In the genomic region with DNA sequence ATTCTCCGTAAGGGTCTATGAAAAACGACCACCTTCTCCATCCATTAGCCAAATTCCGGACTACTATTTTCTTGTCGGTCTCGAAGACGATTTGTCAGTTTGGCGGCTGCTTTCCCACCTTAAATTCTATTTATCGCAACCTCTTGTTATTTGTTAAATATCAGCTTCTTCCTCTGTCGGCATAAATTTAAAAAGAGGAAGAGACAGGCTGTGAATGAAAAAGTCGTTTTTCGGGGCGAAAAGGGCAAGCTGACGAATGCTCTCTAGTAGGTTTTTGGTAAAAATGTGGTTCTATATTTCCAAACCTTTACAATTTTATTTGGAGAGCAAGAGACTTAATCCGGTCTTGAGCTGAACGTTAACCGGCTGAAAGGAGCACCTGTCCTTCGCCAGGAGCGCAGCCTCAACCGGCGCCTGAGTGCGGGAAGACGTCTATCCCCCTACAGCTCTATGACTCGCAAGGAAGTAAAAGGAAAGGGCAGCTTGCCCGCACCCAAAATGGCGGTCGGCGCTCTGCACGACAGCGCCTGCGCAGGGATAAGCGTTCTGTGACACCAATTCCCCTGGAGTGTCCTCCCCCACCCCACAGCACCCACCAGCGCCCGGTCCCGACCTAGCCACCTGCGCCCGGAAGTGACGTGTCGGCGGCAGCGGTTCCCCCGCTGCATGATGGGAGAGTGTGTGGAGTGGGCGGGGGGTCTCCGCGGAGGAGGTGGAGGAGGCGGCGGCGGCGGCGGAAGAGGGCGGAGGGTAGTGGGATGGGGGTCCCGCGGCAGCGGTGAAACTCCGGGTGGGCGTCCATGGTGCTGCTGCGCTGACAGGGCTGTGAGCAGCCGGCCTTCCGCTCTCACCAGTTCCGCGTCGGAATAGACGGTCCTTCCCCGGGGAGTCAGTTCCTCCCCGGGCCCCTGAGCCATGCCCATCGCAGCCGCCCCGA, we compare ENCODE assay signal across 1 cellular context.
A peak's percentile ranks its signal among the peaks of the same experiment; 100 is the strongest.
TF ChIP-seq lines count a peak whose summit lies in the region.

Gene AFTPH, plus strand, starts transcription at position 662 of the 937 bp plus-strand sequence. CDS start 27,147 bp downstream, outside the sequence.

TF ChIP-seq in K562, 482 proteins besides CTCF, POLR2A, EP300 and RAD21 (continued from another document and continues in another):
- TF ChIP-seq, protein P1, sequence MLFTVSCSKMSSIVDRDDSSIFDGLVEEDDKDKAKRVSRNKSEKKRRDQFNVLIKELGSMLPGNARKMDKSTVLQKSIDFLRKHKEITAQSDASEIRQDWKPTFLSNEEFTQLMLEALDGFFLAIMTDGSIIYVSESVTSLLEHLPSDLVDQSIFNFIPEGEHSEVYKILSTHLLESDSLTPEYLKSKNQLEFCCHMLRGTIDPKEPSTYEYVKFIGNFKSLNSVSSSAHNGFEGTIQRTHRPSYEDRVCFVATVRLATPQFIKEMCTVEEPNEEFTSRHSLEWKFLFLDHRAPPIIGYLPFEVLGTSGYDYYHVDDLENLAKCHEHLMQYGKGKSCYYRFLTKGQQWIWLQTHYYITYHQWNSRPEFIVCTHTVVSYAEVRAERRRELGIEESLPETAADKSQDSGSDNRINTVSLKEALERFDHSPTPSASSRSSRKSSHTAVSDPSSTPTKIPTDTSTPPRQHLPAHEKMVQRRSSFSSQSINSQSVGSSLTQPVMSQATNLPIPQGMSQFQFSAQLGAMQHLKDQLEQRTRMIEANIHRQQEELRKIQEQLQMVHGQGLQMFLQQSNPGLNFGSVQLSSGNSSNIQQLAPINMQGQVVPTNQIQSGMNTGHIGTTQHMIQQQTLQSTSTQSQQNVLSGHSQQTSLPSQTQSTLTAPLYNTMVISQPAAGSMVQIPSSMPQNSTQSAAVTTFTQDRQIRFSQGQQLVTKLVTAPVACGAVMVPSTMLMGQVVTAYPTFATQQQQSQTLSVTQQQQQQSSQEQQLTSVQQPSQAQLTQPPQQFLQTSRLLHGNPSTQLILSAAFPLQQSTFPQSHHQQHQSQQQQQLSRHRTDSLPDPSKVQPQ (CRISPR knock-in tag; IDR thresholded peaks at IDR 0.05; ENCODE audit: borderline replicate concordance): no peak
- TF ChIP-seq SMAD3 (CRISPR knock-in tag; conservative IDR thresholded peaks at IDR 0.05) (no peak), ZNF384 (IDR thresholded peaks at IDR 0.05; ENCODE audit: low read depth, low read length) (no peak), MYC (IDR thresholded peaks at IDR 0.05; ENCODE audit: low read depth, low read length) (peak; percentile 14; the same call in 1 of the 2 replicates), MYC (CRISPR knock-in tag; IDR thresholded peaks at IDR 0.05; ENCODE audit: borderline replicate concordance, low read depth) (no peak), CEBPG (CRISPR knock-in tag; IDR thresholded peaks at IDR 0.05) (no peak), CEBPG (tag; conservative IDR thresholded peaks at IDR 0.05 in 1 of 2, IDR thresholded peaks at IDR 0.05 in 1 of 2) (no peak), ZNF586 (CRISPR knock-in tag; conservative IDR thresholded peaks at IDR 0.05) (no peak), EHMT2 (IDR thresholded peaks at IDR 0.05) (no peak), GATAD2A (IDR thresholded peaks at IDR 0.05) (no peak), CREB3 (tag; conservative IDR thresholded peaks at IDR 0.05; ENCODE audit: low read depth) (no peak), BRCA1 (IDR thresholded peaks at IDR 0.05) (no peak), BRCA1 (CRISPR knock-in tag; IDR thresholded peaks at IDR 0.05) (no peak), TARDBP (IDR thresholded peaks at IDR 0.05) (no peak), TBL1XR1 (IDR thresholded peaks at IDR 0.05; ENCODE audit: low read length in 2 of 2) (peak; percentile 18 to 31; a peak in 2 of 4 replicates), ZFP30 (CRISPR knock-in tag; IDR thresholded peaks at IDR 0.05; ENCODE audit: borderline replicate concordance) (no peak; the same call in 1 of the 2 replicates), ZBTB7A (IDR thresholded peaks at IDR 0.05; ENCODE audit: borderline replicate concordance, control insufficient read depth, low read depth, low read length) (peak; percentile 97), SMAD1 (IDR thresholded peaks at IDR 0.05; ENCODE audit: low read depth, low read length, partially characterized antibody) (no peak), ZNF785 (CRISPR knock-in tag; IDR thresholded peaks at IDR 0.05) (no peak), ZBTB8A (IDR thresholded peaks at IDR 0.05; ENCODE audit: partially characterized antibody) (no peak), TAF1 (IDR thresholded peaks at IDR 0.05; ENCODE audit: control insufficient read depth, extremely low read depth, insufficient read depth, low read length, severe bottlenecking) (peak; percentile 94), RUNX1 (IDR thresholded peaks at IDR 0.05; ENCODE audit: low read depth) (no peak), NRF1 (conservative IDR thresholded peaks at IDR 0.05 in 1 of 2, IDR thresholded peaks at IDR 0.05 in 1 of 2) (peak; percentile 96 to 97), HMGN3 (IDR thresholded peaks at IDR 0.05; ENCODE audit: borderline replicate concordance, extremely low read depth, insufficient read length, low read depth, low read length) (peak; percentile 71), PRPF4 (IDR thresholded peaks at IDR 0.05; ENCODE audit: insufficient read depth, low read depth, low read length, poor library complexity, severe bottlenecking) (no peak), ZNF507 (tag; conservative IDR thresholded peaks at IDR 0.05) (no peak), JUNB (CRISPR knock-in tag; conservative IDR thresholded peaks at IDR 0.05) (no peak), HLTF (IDR thresholded peaks at IDR 0.05) (no peak), ZNF76 (CRISPR knock-in tag; IDR thresholded peaks at IDR 0.05; ENCODE audit: borderline replicate concordance) (no peak), MEF2D (tag; conservative IDR thresholded peaks at IDR 0.05; ENCODE audit: low read depth) (no peak), ARID2 (IDR thresholded peaks at IDR 0.05) (no peak), RBM17 (IDR thresholded peaks at IDR 0.05; ENCODE audit: borderline replicate concordance, low read depth, low read length) (no peak), ZNF561 (CRISPR knock-in tag; conservative IDR thresholded peaks at IDR 0.05) (no peak), SRSF7 (optimal IDR thresholded peaks at IDR 0.05; ENCODE audit: low read depth, low read length) (no peak), PCBP1 (IDR thresholded peaks at IDR 0.05; ENCODE audit: low read depth, low read length, poor library complexity, severe bottlenecking) (no peak), SNAPC5 (CRISPR knock-in tag; IDR thresholded peaks at IDR 0.05) (no peak), KDM4B (IDR thresholded peaks at IDR 0.05; ENCODE audit: borderline replicate concordance in 2 of 2, low read depth in 1 of 2) (peak in 1 of 2 experiments; percentile 80; a peak in 1 of 4 replicates), E2F3 (CRISPR knock-in tag; IDR thresholded peaks at IDR 0.05) (no peak), MAZ (CRISPR knock-in tag; conservative IDR thresholded peaks at IDR 0.05 in 1 of 2, IDR thresholded peaks at IDR 0.05 in 1 of 2) (peak; percentile 91 to 96)
- TF ChIP-seq, protein P2, sequence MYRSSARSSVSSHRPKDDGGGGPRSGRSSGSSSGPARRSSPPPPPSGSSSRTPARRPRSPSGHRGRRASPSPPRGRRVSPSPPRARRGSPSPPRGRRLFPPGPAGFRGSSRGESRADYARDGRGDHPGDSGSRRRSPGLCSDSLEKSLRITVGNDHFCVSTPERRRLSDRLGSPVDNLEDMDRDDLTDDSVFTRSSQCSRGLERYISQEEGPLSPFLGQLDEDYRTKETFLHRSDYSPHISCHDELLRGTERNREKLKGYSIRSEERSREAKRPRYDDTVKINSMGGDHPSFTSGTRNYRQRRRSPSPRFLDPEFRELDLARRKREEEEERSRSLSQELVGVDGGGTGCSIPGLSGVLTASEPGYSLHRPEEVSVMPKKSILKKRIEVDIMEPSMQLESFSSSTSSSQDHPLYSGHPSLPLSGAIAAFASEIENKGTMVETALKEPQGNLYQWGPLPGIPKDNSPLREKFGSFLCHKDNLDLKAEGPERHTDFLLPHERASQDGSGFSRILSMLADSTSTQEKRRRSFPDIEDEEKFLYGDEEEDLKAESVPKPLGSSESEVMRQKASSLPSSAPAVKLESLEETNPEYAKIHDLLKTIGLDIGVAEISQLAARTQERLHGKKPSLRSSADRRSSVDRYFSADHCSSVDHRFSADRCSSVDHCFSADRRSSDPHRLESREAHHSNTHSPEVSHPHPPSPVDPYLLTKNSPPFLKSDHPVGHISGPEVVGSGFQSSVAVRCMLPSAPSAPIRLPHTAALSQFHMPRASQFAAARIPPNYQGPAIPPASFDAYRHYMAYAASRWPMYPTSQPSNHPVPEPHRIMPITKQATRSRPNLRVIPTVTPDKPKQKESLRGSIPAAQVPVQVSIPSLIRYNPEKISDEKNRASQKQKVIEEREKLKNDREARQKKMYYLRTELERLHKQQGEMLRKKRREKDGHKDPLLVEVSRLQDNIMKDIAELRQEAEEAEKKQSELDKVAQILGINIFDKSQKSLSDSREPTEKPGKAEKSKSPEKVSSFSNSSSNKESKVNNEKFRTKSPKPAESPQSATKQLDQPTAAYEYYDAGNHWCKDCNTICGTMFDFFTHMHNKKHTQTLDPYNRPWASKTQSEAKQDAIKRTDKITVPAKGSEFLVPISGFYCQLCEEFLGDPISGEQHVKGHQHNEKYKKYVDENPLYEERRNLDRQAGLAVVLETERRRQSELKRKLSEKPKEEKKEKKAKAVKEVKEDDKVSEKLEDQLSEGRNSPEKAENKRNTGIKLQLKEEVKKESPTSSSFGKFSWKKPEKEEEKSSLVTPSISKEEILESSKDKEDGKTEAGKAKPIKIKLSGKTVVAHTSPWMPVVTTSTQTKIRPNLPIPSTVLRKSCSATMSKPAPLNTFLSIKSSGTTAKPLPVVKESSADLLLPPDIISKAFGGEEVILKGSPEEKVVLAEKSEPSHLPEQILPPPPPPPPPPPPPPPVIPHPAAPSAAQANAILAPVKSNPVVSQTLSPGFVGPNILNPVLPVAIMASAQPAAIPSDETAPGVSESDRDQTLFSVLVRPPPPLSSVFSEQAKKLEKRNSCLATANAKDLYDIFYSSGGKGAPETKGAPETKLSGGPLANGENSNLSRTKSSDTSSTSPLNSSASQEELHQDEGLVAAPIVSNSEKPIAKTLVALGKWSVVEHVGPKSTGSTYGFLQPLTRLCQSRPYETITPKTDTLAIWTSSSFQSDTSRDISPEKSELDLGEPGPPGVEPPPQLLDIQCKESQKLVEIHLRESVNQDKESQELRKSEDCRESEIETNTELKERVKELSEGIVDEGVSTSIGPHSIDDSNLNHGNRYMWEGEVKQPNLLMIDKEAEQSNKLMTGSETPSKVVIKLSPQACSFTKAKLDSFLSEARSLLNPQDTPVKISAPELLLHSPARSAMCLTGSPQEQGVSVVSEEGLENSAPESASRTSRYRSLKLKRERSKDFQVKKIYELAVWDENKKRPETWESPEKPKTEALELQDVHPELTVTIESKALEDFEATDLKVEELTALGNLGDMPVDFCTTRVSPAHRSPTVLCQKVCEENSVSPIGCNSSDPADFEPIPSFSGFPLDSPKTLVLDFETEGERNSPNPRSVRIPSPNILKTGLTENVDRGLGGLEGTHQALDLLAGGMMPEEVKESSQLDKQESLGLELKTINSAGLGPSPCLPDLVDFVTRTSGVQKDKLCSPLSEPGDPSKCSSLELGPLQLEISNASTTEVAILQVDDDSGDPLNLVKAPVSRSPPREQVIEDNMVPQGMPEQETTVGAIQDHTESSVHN (IDR thresholded peaks at IDR 0.05; ENCODE audit: borderline replicate concordance in 1 of 2, low read depth in 1 of 2): no peak
- TF ChIP-seq, protein P3, sequence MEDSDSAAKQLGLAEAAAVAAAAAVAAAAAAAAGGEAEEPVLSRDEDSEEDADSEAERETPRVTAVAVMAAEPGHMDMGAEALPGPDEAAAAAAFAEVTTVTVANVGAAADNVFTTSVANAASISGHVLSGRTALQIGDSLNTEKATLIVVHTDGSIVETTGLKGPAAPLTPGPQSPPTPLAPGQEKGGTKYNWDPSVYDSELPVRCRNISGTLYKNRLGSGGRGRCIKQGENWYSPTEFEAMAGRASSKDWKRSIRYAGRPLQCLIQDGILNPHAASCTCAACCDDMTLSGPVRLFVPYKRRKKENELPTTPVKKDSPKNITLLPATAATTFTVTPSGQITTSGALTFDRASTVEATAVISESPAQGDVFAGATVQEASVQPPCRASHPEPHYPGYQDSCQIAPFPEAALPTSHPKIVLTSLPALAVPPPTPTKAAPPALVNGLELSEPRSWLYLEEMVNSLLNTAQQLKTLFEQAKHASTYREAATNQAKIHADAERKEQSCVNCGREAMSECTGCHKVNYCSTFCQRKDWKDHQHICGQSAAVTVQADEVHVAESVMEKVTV (CRISPR knock-in tag; IDR thresholded peaks at IDR 0.05): no peak
- TF ChIP-seq, protein P4, sequence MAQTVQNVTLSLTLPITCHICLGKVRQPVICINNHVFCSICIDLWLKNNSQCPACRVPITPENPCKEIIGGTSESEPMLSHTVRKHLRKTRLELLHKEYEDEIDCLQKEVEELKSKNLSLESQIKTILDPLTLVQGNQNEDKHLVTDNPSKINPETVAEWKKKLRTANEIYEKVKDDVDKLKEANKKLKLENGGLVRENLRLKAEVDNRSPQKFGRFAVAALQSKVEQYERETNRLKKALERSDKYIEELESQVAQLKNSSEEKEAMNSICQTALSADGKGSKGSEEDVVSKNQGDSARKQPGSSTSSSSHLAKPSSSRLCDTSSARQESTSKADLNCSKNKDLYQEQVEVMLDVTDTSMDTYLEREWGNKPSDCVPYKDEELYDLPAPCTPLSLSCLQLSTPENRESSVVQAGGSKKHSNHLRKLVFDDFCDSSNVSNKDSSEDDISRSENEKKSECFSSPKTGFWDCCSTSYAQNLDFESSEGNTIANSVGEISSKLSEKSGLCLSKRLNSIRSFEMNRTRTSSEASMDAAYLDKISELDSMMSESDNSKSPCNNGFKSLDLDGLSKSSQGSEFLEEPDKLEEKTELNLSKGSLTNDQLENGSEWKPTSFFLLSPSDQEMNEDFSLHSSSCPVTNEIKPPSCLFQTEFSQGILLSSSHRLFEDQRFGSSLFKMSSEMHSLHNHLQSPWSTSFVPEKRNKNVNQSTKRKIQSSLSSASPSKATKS (CRISPR knock-in tag; IDR thresholded peaks at IDR 0.05): no peak
- TF ChIP-seq, protein P5, sequence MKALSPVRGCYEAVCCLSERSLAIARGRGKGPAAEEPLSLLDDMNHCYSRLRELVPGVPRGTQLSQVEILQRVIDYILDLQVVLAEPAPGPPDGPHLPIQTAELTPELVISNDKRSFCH (CRISPR knock-in tag; IDR thresholded peaks at IDR 0.05): no peak
- TF ChIP-seq, protein P5 (tag; IDR thresholded peaks at IDR 0.05): no peak
